ENCODE assay signal across 18 cellular contexts in genomic region chr3:56370991-56371775, GRCh38.
"Had no signal": no experiment of that assay in that cellular context is flagged by ENCODE, and none has a peak within 500 bp of the region (broad histone marks: within the 10 kb centered on the region; RNA-seq: fewer than 3 reads in every experiment).

No MANE protein-coding gene starts in this region.

- H3K4me1 ChIP-seq: breast epithelium, gastrocnemius medialis, left ventricle myocardium inferior, psoas muscle, spleen, tibial artery had no signal

- H3K9me3 ChIP-seq: gastrocnemius medialis, right lobe of liver had no signal

- H3K27ac Mint-ChIP-seq: activated CD4-positive, alpha-beta T cell treated with anti-CD3 and anti-CD28 coated beads, Interleukin-2, amount 10 ng/mL, durations not matched to agents 24 days and 14 days; activated naive CD8-positive, alpha-beta T cell; endodermal cell; nephron; stimulated activated naive CD8-positive, alpha-beta T cell treated with anti-CD3 and anti-CD28 coated beads, Interleukin-15, amount 100 ng/mL, for 72 hours had no signal

- H3K4me3 Mint-ChIP-seq: activated CD4-positive, alpha-beta T cell treated with anti-CD3 and anti-CD28 coated beads, Interleukin-2, amount 10 ng/mL, durations not matched to agents 24 days and 14 days; activated naive CD8-positive, alpha-beta T cell; endodermal cell; nephron; stimulated activated naive CD8-positive, alpha-beta T cell treated with anti-CD3 and anti-CD28 coated beads, Interleukin-15, amount 100 ng/mL, for 72 hours had no signal

- DNase-seq: activated CD4-positive, alpha-beta T cell treated with anti-CD3 and anti-CD28 coated beads, Interleukin-2, amount 10 ng/mL, durations not matched to agents 24 days and 14 days; activated CD4-positive, CD25-positive, alpha-beta regulatory T cell; activated gamma-delta T cell treated with Interleukin-2 at 50 U/mL for 16 hours; aorta; endodermal cell; gastrocnemius medialis; left ventricle myocardium inferior; mesendoderm; psoas muscle; right lobe of liver; spleen; stimulated activated CD4-positive, alpha-beta T cell treated with anti-CD3 and anti-CD28 coated beads, Interleukin-1b, Interleukin-23, amount 100 ng/mL, for 48 hours; stimulated activated naive CD8-positive, alpha-beta T cell treated with anti-CD3 and anti-CD28 coated beads, Interleukin-15, amount 100 ng/mL, for 72 hours; SW 1271; tibial artery had no signal

- ATAC-seq: gastrocnemius medialis; psoas muscle; stimulated activated naive CD8-positive, alpha-beta T cell treated with anti-CD3 and anti-CD28 coated beads, Interleukin-15, amount 100 ng/mL, for 72 hours had no signal

- H3K36me3 ChIP-seq: breast epithelium, gastrocnemius medialis, left ventricle myocardium inferior, right lobe of liver, spleen, tibial artery had no signal

- H3K4me1 Mint-ChIP-seq: activated CD4-positive, alpha-beta T cell treated with anti-CD3 and anti-CD28 coated beads, Interleukin-2, amount 10 ng/mL, durations not matched to agents 24 days and 14 days; stimulated activated naive CD8-positive, alpha-beta T cell treated with anti-CD3 and anti-CD28 coated beads, Interleukin-15, amount 100 ng/mL, for 72 hours had no signal

- H3K27me3 ChIP-seq: breast epithelium, gastrocnemius medialis, right lobe of liver, spleen, tibial artery had no signal

- H3K27me3 Mint-ChIP-seq: activated CD4-positive, alpha-beta T cell treated with anti-CD3 and anti-CD28 coated beads, Interleukin-2, amount 10 ng/mL, durations not matched to agents 24 days and 14 days had no signal

- H3K4me3 ChIP-seq: breast epithelium, gastrocnemius medialis, left ventricle myocardium inferior, psoas muscle, right lobe of liver, spleen, tibial artery had no signal

- H3K27ac ChIP-seq: breast epithelium, gastrocnemius medialis, left ventricle myocardium inferior, psoas muscle, right lobe of liver, spleen, tibial artery had no signal

- H3K36me3 Mint-ChIP-seq: activated naive CD8-positive, alpha-beta T cell had no signal

- H3K9me3 Mint-ChIP-seq: activated CD4-positive, alpha-beta T cell treated with anti-CD3 and anti-CD28 coated beads, Interleukin-2, amount 10 ng/mL, durations not matched to agents 24 days and 14 days had no signal
